16 cellular contexts compared by ENCODE assay signal in genomic region chr1:111228748-111229126, GRCh38. TPM values are rescaled to one million over a fixed set of nuclear protein-coding genes. Genes with fewer than 3 reads are reported as not detected.
DNase-seq lines count a peak whose midpoint lies in the region; ATAC-seq and TF ChIP-seq lines count a peak whose summit lies in the region.
"Had no signal": no experiment of that assay in that cellular context is flagged by ENCODE, and none has a peak within 500 bp of the region (broad histone marks: within the 10 kb centered on the region; RNA-seq: fewer than 3 reads in every experiment).

No MANE protein-coding gene starts in this region.

- no peaks in the 10 kb centered on the region for H3K9me3 Mint-ChIP-seq in T-helper 1 cell treated with Interleukin-12 subunit alpha and Interleukin-12 subunit beta and Interleukin-4 antibody, amounts not matched to agents 30 μg/mL and 1 μg/mL, for 36 hours
- no peaks in the 10 kb centered on the region for H3K9me3 Mint-ChIP-seq in stimulated activated naive B cell treated with anti-CD40 and anti-IgM and Interleukin-4, amounts not matched to agents 10 μg/mL and 1 μg/mL and 100 μg/mL, for 72 hours
- H3K9me3 Mint-ChIP-seq: activated T-cell treated with anti-CD3 and anti-CD28 coated beads, Interleukin-2, amount 50 U/mL, for 24 hours had no signal

- H3K4me1 ChIP-seq in PC-3 (ENCODE audit: insufficient read depth, low read length): peaks cover 26% of the 10 kb centered on the region

- intact Hi-C loops in PC-3 (cut with micrococcal nuclease): loop anchor here (5.0 kb wide), 1 partner anchor 539 kb away; no protein-coding TSS in a partner anchor

- no peaks in the 10 kb centered on the region for H3K9me2 ChIP-seq in PC-3 (replicated peaks; ENCODE audit: low read length)

- CTCF ChIA-PET in PC-3 (lab: Charles Lee): interaction anchor here (0.6 kb wide), 1 partner anchor 105 kb away, joined by 3 read pairs; no protein-coding TSS in a partner anchor

- H3K27ac Mint-ChIP-seq in T-helper 1 cell treated with Interleukin-12 subunit alpha and Interleukin-12 subunit beta and Interleukin-4 antibody, amounts not matched to agents 30 μg/mL and 1 μg/mL, for 36 hours: peak overlapping the region; percentile 5
- peak overlapping the region; percentile 73 for H3K27ac Mint-ChIP-seq in stimulated activated naive B cell treated with anti-CD40 and anti-IgM and Interleukin-4, amounts not matched to agents 10 μg/mL and 1 μg/mL and 100 μg/mL, for 72 hours
- H3K27ac Mint-ChIP-seq: memory B cell had no signal

- POLR2A ChIA-PET in PC-3 (lab: Charles Lee; ENCODE audit: unreplicated experiment): no interaction called here

- H3K27ac ChIP-seq in PC-3 (ENCODE audit: low read length): peak overlapping the region; percentile 89
- H3K27ac ChIP-seq in cingulate gyrus (ENCODE audit: low read depth, low read length): peak overlapping the region; percentile 41
- H3K27ac ChIP-seq: 22Rv1, WERI-Rb-1 had no signal

- BruUV-seq in PC-3 (replicated peaks; lab: Mats Ljungman, UMichigan): no TSS peak

- H3K36me3 Mint-ChIP-seq in T-helper 1 cell treated with Interleukin-12 subunit alpha and Interleukin-12 subunit beta and Interleukin-4 antibody, amounts not matched to agents 30 μg/mL and 1 μg/mL, for 36 hours (ENCODE audit: low read depth): peaks cover 2% of the 10 kb centered on the region
- peaks cover 0 to 3% of the 10 kb centered on the region in 2 donors for H3K36me3 Mint-ChIP-seq in stimulated activated naive B cell treated with anti-CD40 and anti-IgM and Interleukin-4, amounts not matched to agents 10 μg/mL and 1 μg/mL and 100 μg/mL, for 72 hours

- H4K20me1 ChIP-seq in PC-3 (ENCODE audit: low read length): no peaks in the 10 kb centered on the region

- no peaks in the 10 kb centered on the region for H3K9me3 ChIP-seq in PC-3 (ENCODE audit: low read length)

- peak overlapping the region; percentile 31 for H3K9ac ChIP-seq in PC-3 (ENCODE audit: low read length)

- H3K4me3 Mint-ChIP-seq in T-helper 1 cell treated with Interleukin-12 subunit alpha and Interleukin-12 subunit beta and Interleukin-4 antibody, amounts not matched to agents 30 μg/mL and 1 μg/mL, for 36 hours: no peak overlapping the region
- no peak overlapping the region for H3K4me3 Mint-ChIP-seq in stimulated activated naive B cell treated with anti-CD40 and anti-IgM and Interleukin-4, amounts not matched to agents 10 μg/mL and 1 μg/mL and 100 μg/mL, for 72 hours
- H3K4me3 Mint-ChIP-seq: activated T-cell treated with anti-CD3 and anti-CD28 coated beads, Interleukin-2, amount 50 U/mL, for 24 hours; memory B cell had no signal

- no peaks in the 10 kb centered on the region for H3K36me3 ChIP-seq in PC-3 (ENCODE audit: low read depth, low read length)
- H3K36me3 ChIP-seq: WERI-Rb-1 had no signal

- DNase-seq in T-helper 1 cell (no peak), PC-3 (no peak), NCI-H1417 treated with DMSO at 0.1 percent for 48 hours (lab: John Stamatoyannopoulos, UW) (no peak)
- no peak for DNase-seq in stimulated activated naive B cell treated with anti-CD40 and anti-IgM and Interleukin-4, amounts not matched to agents 10 μg/mL and 1 μg/mL and 100 μg/mL, for 72 hours
- DNase-seq: activated T-cell treated with anti-CD3 and anti-CD28 coated beads, Interleukin-2, amount 50 U/mL, for 24 hours; NCI-H1105 treated with DMSO at 0.1 percent for 48 hours; NCI-H526 treated with DMSO at 0.1 percent for 48 hours; SHP77; WERI-Rb-1 had no signal

- no peaks in the 10 kb centered on the region for H3K27me3 Mint-ChIP-seq in T-helper 1 cell treated with Interleukin-12 subunit alpha and Interleukin-12 subunit beta and Interleukin-4 antibody, amounts not matched to agents 30 μg/mL and 1 μg/mL, for 36 hours (ENCODE audit: low read depth)
- H3K27me3 Mint-ChIP-seq in stimulated activated naive B cell treated with anti-CD40 and anti-IgM and Interleukin-4, amounts not matched to agents 10 μg/mL and 1 μg/mL and 100 μg/mL, for 72 hours: no peaks in the 10 kb centered on the region
- H3K27me3 Mint-ChIP-seq: activated T-cell treated with anti-CD3 and anti-CD28 coated beads, Interleukin-2, amount 50 U/mL, for 24 hours; memory B cell had no signal

- H2AFZ ChIP-seq in PC-3 (ENCODE audit: low read length): peak overlapping the region; percentile 14; the same call in 1 of the 2 replicates

- no peak overlapping the region for H3K4me3 ChIP-seq in PC-3 (ENCODE audit: low read length)

- no peak for TF ChIP-seq CTCF in PC-3 (conservative IDR thresholded peaks at IDR 0.05; ENCODE audit: low read depth, low read length)

- peaks cover 54% of the 10 kb centered on the region for H3K4me1 Mint-ChIP-seq in T-helper 1 cell treated with Interleukin-12 subunit alpha and Interleukin-12 subunit beta and Interleukin-4 antibody, amounts not matched to agents 30 μg/mL and 1 μg/mL, for 36 hours (ENCODE audit: low read depth)
- H3K4me1 Mint-ChIP-seq in stimulated activated naive B cell treated with anti-CD40 and anti-IgM and Interleukin-4, amounts not matched to agents 10 μg/mL and 1 μg/mL and 100 μg/mL, for 72 hours: peaks cover 40 to 60% of the 10 kb centered on the region in 2 donors

- no peaks in the 10 kb centered on the region for H3K79me2 ChIP-seq in PC-3 (ENCODE audit: low read length)

- H3K4me2 ChIP-seq in PC-3 (ENCODE audit: low read length): peak overlapping the region; percentile 77

- H3K27me3 ChIP-seq in PC-3 (ENCODE audit: low read length): no peaks in the 10 kb centered on the region

- peak; percentile 44 for ATAC-seq in PC-3
- ATAC-seq in stimulated activated naive B cell treated with anti-CD40 and anti-IgM and Interleukin-4, amounts not matched to agents 10 μg/mL and 1 μg/mL and 100 μg/mL, for 72 hours (replicated peaks): no peak
- ATAC-seq in GM18867 (IDR thresholded peaks at IDR 0.05; ENCODE audit: unreplicated experiment): no peak
- ATAC-seq in HG02588 (IDR thresholded peaks at IDR 0.05; ENCODE audit: unreplicated experiment): no peak

- H3F3A ChIP-seq in PC-3 (ENCODE audit: low read length, unreplicated experiment): no peaks in the 10 kb centered on the region

RNA-seq across cellular contexts. Expression of gene CHI3L2, which starts 1.2 kb away (rescaled TPM):
- total RNA-seq in PC-3 (2014; rRNA removed): 0.55 TPM in 1 of 2 replicates, not detected in the other
- total RNA-seq: cerebellum had no signal

RNA-seq across cellular contexts. Expression of gene DENND2D, which starts 28.3 kb away (rescaled TPM):
- 3.2 and 4.0 TPM in 2 replicates for total RNA-seq in PC-3 (2014; rRNA removed)
